Comparison of ENCODE assay signal across 29 cellular contexts in genomic region chr16:12308060-12308459, GRCh38.
"Had no signal": no experiment of that assay in that cellular context is flagged by ENCODE, and none has a peak within 500 bp of the region (broad histone marks: within the 10 kb centered on the region; RNA-seq: fewer than 3 reads in every experiment).

No MANE protein-coding gene starts in this region.

- H3K9me3 Mint-ChIP-seq: activated CD4-positive, alpha-beta memory T cell treated with anti-CD3 and anti-CD28 coated beads for 36 hours; activated CD4-positive, alpha-beta T cell treated with anti-CD3 and anti-CD28 coated beads, Interleukin-2, amount 10 ng/mL, durations not matched to agents 24 days and 14 days; activated naive CD4-positive, alpha-beta T cell treated with anti-CD3 and anti-CD28 coated beads, Interleukin-2, amount 10 ng/mL, durations not matched to agents 7 days and 5 days; activated naive CD4-positive, alpha-beta T cell treated with anti-CD3 and anti-CD28 coated beads, Interleukin-2, amount 50 U/mL, for 72 hours; activated naive CD8-positive, alpha-beta T cell treated with anti-CD3 and anti-CD28 coated beads, Interleukin-2, amount 10 ng/mL, durations not matched to agents 7 days and 5 days had no signal

- H3K4me3 ChIP-seq: ascending aorta, breast epithelium, cardiac muscle cell, colonic mucosa, esophagus squamous epithelium, gastroesophageal sphincter, heart right ventricle had no signal

- H3K4me3 Mint-ChIP-seq: activated CD4-positive, alpha-beta memory T cell treated with anti-CD3 and anti-CD28 coated beads for 36 hours; activated CD4-positive, alpha-beta T cell treated with anti-CD3 and anti-CD28 coated beads for 36 hours; activated CD4-positive, alpha-beta T cell treated with anti-CD3 and anti-CD28 coated beads, Interleukin-2, amount 10 ng/mL, durations not matched to agents 24 days and 14 days; activated CD8-positive, alpha-beta memory T cell treated with anti-CD3 and anti-CD28 coated beads, Interleukin-2, amount 10 ng/mL, durations not matched to agents 7 days and 5 days; activated CD8-positive, alpha-beta T cell treated with anti-CD3 and anti-CD28 coated beads, Interleukin-2, amount 10 ng/mL, durations not matched to agents 7 days and 5 days; activated naive CD4-positive, alpha-beta T cell treated with anti-CD3 and anti-CD28 coated beads, Interleukin-2, amount 10 ng/mL, durations not matched to agents 7 days and 5 days; activated naive CD8-positive, alpha-beta T cell treated with anti-CD3 and anti-CD28 coated beads, Interleukin-2, amount 10 ng/mL, durations not matched to agents 7 days and 5 days; brain had no signal

- H3K27ac ChIP-seq: ascending aorta, breast epithelium, cardiac muscle cell, colonic mucosa, epithelial cell of prostate, esophagus squamous epithelium, gastroesophageal sphincter, heart right ventricle had no signal

- H3K4me1 Mint-ChIP-seq: activated CD4-positive, alpha-beta T cell treated with anti-CD3 and anti-CD28 coated beads for 36 hours; activated CD4-positive, alpha-beta T cell treated with anti-CD3 and anti-CD28 coated beads, Interleukin-2, amount 10 ng/mL, durations not matched to agents 24 days and 14 days; activated naive CD4-positive, alpha-beta T cell treated with anti-CD3 and anti-CD28 coated beads, Interleukin-2, amount 10 ng/mL, durations not matched to agents 7 days and 5 days had no signal

- H3K36me3 Mint-ChIP-seq: activated CD4-positive, alpha-beta memory T cell treated with anti-CD3 and anti-CD28 coated beads for 36 hours; activated CD8-positive, alpha-beta memory T cell treated with anti-CD3 and anti-CD28 coated beads, Interleukin-2, amount 10 ng/mL, durations not matched to agents 7 days and 5 days; activated naive CD4-positive, alpha-beta T cell treated with anti-CD3 and anti-CD28 coated beads, Interleukin-2, amount 10 ng/mL, durations not matched to agents 7 days and 5 days; activated naive CD4-positive, alpha-beta T cell treated with anti-CD3 and anti-CD28 coated beads, Interleukin-2, amount 50 U/mL, for 72 hours; activated naive CD8-positive, alpha-beta T cell treated with anti-CD3 and anti-CD28 coated beads, Interleukin-2, amount 10 ng/mL, durations not matched to agents 7 days and 5 days; brain had no signal

- H3K9me3 ChIP-seq: ascending aorta, breast epithelium, colonic mucosa, esophagus squamous epithelium, gastroesophageal sphincter, heart right ventricle had no signal

- H3K4me1 ChIP-seq: ascending aorta, breast epithelium, colonic mucosa had no signal

- H3K36me3 ChIP-seq: ascending aorta, breast epithelium, cardiac muscle cell, colonic mucosa, esophagus squamous epithelium, gastroesophageal sphincter, heart right ventricle had no signal

- H3K27me3 Mint-ChIP-seq: activated CD4-positive, alpha-beta memory T cell treated with anti-CD3 and anti-CD28 coated beads for 36 hours; activated CD4-positive, alpha-beta T cell treated with anti-CD3 and anti-CD28 coated beads for 36 hours; activated CD4-positive, alpha-beta T cell treated with anti-CD3 and anti-CD28 coated beads, Interleukin-2, amount 10 ng/mL, durations not matched to agents 24 days and 14 days; activated CD8-positive, alpha-beta memory T cell treated with anti-CD3 and anti-CD28 coated beads, Interleukin-2, amount 10 ng/mL, durations not matched to agents 7 days and 5 days; activated naive CD4-positive, alpha-beta T cell treated with anti-CD3 and anti-CD28 coated beads, Interleukin-2, amount 10 ng/mL, durations not matched to agents 7 days and 5 days; activated naive CD8-positive, alpha-beta T cell treated with anti-CD3 and anti-CD28 coated beads, Interleukin-2, amount 10 ng/mL, durations not matched to agents 7 days and 5 days had no signal

- ATAC-seq: activated CD4-positive, alpha-beta T cell treated with anti-CD3 and anti-CD28 coated beads for 36 hours; activated CD8-positive, alpha-beta memory T cell treated with anti-CD3 and anti-CD28 coated beads, Interleukin-2, amount 10 ng/mL, durations not matched to agents 7 days and 5 days; activated CD8-positive, alpha-beta T cell treated with anti-CD3 and anti-CD28 coated beads, Interleukin-2, amount 10 ng/mL, durations not matched to agents 7 days and 5 days; activated naive CD4-positive, alpha-beta T cell treated with anti-CD3 and anti-CD28 coated beads, Interleukin-2, amount 50 U/mL, for 72 hours; gastroesophageal sphincter; heart right ventricle had no signal

- H3K27ac Mint-ChIP-seq: activated CD4-positive, alpha-beta memory T cell treated with anti-CD3 and anti-CD28 coated beads for 36 hours; activated CD4-positive, alpha-beta T cell treated with anti-CD3 and anti-CD28 coated beads for 36 hours; activated CD4-positive, alpha-beta T cell treated with anti-CD3 and anti-CD28 coated beads, Interleukin-2, amount 10 ng/mL, durations not matched to agents 24 days and 14 days; activated CD8-positive, alpha-beta memory T cell treated with anti-CD3 and anti-CD28 coated beads, Interleukin-2, amount 10 ng/mL, durations not matched to agents 7 days and 5 days; activated CD8-positive, alpha-beta T cell treated with anti-CD3 and anti-CD28 coated beads, Interleukin-2, amount 10 ng/mL, durations not matched to agents 7 days and 5 days; activated naive CD4-positive, alpha-beta T cell treated with anti-CD3 and anti-CD28 coated beads, Interleukin-2, amount 10 ng/mL, durations not matched to agents 7 days and 5 days; activated naive CD4-positive, alpha-beta T cell treated with anti-CD3 and anti-CD28 coated beads, Interleukin-2, amount 50 U/mL, for 72 hours; activated naive CD8-positive, alpha-beta T cell treated with anti-CD3 and anti-CD28 coated beads, Interleukin-2, amount 10 ng/mL, durations not matched to agents 7 days and 5 days had no signal

- DNase-seq: activated CD4-positive, alpha-beta memory T cell treated with anti-CD3 and anti-CD28 coated beads for 36 hours; activated CD4-positive, alpha-beta T cell treated with anti-CD3 and anti-CD28 coated beads for 36 hours; activated CD4-positive, alpha-beta T cell treated with anti-CD3 and anti-CD28 coated beads, Interleukin-2, amount 10 ng/mL, durations not matched to agents 24 days and 14 days; activated CD4-positive, CD25-positive, alpha-beta regulatory T cell; activated CD4-positive, CD25-positive, alpha-beta regulatory T cell treated with anti-CD3 and anti-CD28 coated beads, Interleukin-2, amount 50 U/mL, for 72 hours; activated CD8-positive, alpha-beta memory T cell treated with anti-CD3 and anti-CD28 coated beads, Interleukin-2, amount 10 ng/mL, durations not matched to agents 7 days and 5 days; activated CD8-positive, alpha-beta memory T cell treated with anti-CD3 and anti-CD28 coated beads, Interleukin-2, amount 50 U/mL, for 4 hours; activated CD8-positive, alpha-beta T cell treated with anti-CD3 and anti-CD28 coated beads, Interleukin-2, amount 10 ng/mL, durations not matched to agents 7 days and 5 days; activated gamma-delta T cell; activated naive CD4-positive, alpha-beta T cell; activated naive CD4-positive, alpha-beta T cell treated with anti-CD3 and anti-CD28 coated beads, Interleukin-2, amount 10 ng/mL, durations not matched to agents 7 days and 5 days; activated naive CD8-positive, alpha-beta T cell treated with anti-CD3 and anti-CD28 coated beads, Interleukin-2, amount 10 ng/mL, durations not matched to agents 7 days and 5 days; activated T-cell treated with anti-CD3 and anti-CD28 coated beads, Interleukin-2, amount 50 U/mL, for 1 hour; activated T-cell treated with anti-CD3 and anti-CD28 coated beads, Interleukin-2, amount 50 U/mL, for 48 hours; central memory CD4-positive, alpha-beta T cell; cerebellar nuclear complex; colonic mucosa; effector CD8-positive, alpha-beta T cell; esophagus squamous epithelium; foreskin melanocyte; heart right ventricle; T-helper 2 cell had no signal
